1 cellular context compared by ENCODE assay signal in the genomic region with DNA sequence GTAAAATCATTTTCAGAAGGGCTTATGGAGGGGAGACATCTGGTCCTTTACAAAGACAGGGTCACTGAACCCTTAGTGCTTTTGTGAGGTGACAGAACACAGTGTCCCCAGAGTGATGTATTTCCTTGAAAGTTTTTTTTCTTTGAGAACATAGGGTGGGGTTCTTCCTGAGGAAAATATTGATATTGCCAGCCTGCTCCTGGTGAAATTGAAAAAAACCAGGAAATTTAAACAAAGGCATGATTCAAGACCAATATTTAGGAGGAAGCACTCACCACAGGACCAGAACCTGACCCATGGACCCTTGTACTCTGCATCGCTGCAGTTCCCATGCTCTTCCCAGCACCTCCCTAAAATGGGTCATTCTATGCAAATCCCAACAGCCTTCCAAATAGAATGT.
TF ChIP-seq lines count a peak whose summit lies in the region.

No MANE protein-coding gene starts in this region.

TF ChIP-seq in GM23338, 12 proteins besides CTCF, POLR2A, EP300 and RAD21 (continued from another document):
- no peak for TF ChIP-seq ZNF462 (CRISPR knock-in tag; IDR thresholded peaks at IDR 0.05)
- TF ChIP-seq ZNF114 (CRISPR knock-in tag; IDR thresholded peaks at IDR 0.05), result no peak
